In the genomic region with DNA sequence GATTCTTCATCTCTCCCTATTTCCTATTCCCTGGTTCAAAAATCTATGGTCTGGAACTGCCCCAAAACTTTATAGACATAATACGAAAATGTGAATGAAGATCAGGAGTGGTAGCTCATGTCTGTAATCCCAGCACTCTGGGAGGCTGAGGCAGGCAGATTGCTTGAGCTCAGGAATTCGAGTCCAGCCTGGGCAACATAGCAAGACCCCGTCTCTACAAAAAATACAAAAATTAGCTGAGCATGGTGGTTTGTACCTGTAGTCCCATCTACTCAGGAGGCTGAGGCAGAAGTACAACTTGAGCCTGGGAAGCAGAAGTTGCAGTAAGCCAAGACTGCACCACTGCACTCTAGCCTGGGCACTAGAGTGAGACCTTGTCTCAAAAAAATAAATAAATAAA, we compare ENCODE assay signal across 8 cellular contexts.
"Had no signal": no experiment of that assay in that cellular context is flagged by ENCODE, and none has a peak within 500 bp of the region (broad histone marks: within the 10 kb centered on the region; RNA-seq: fewer than 3 reads in every experiment).

No MANE protein-coding gene starts in this region.

- ATAC-seq: K562 had no signal

- H3K9ac ChIP-seq: KMS-11 had no signal

- H3K4me2 ChIP-seq: KMS-11 had no signal

- FAIRE-seq: HTR-8/SVneo, K562 had no signal

- DNase-seq: IMR-90, KBM-7, KG1 had no signal

- H3K27ac ChIP-seq: HL-60, KMS-11 had no signal

- H3K27ac Mint-ChIP-seq: IgD-negative memory B cell had no signal

- H3K36me3 Mint-ChIP-seq: IgD-negative memory B cell had no signal

- H3K4me3 Mint-ChIP-seq: IgD-negative memory B cell had no signal

- H3K27me3 Mint-ChIP-seq: IgD-negative memory B cell had no signal

- H3K4me3 ChIP-seq: K562 had no signal
